Comparison of ENCODE assay signal across 1 cellular context in genomic region chr6:36820700-36821580, GRCh38.
TF ChIP-seq lines count a peak whose summit lies in the region.

No MANE protein-coding gene starts in this region.

TF ChIP-seq in K562, 482 proteins besides CTCF, POLR2A, EP300 and RAD21 (continued from another document and continues in another):
- TF ChIP-seq LARP7 (IDR thresholded peaks at IDR 0.05) = peak; percentile 76; the same call in 1 of the 2 replicates
- TF ChIP-seq FOXK1 (CRISPR knock-in tag; IDR thresholded peaks at IDR 0.05; ENCODE audit: borderline replicate concordance) = no peak
- 0 out of 2 replicates have a peak, but pooled peaks have one; percentile 51 for TF ChIP-seq ZNF398 (CRISPR knock-in tag; IDR thresholded peaks at IDR 0.05)
- no peak for TF ChIP-seq ARHGAP35 (IDR thresholded peaks at IDR 0.05; ENCODE audit: partially characterized antibody)
- TF ChIP-seq PTRF (tag; IDR thresholded peaks at IDR 0.05) = peak; percentile 71
- TF ChIP-seq ZNF639 (CRISPR knock-in tag; conservative IDR thresholded peaks at IDR 0.05 in 1 of 2, IDR thresholded peaks at IDR 0.05 in 1 of 2) = peak in 1 of 2 experiments; percentile 87; a peak in 2 of 4 replicates
- TF ChIP-seq MCM3 (IDR thresholded peaks at IDR 0.05) = no peak
- TF ChIP-seq ARID3B (CRISPR knock-in tag; IDR thresholded peaks at IDR 0.05; ENCODE audit: borderline replicate concordance) = no peak
- no peak for TF ChIP-seq NFIX (CRISPR knock-in tag; IDR thresholded peaks at IDR 0.05; ENCODE audit: low read depth)
- TF ChIP-seq SRSF7 (optimal IDR thresholded peaks at IDR 0.05; ENCODE audit: low read depth, low read length) = no peak
- no peak for TF ChIP-seq POLR2H (tag; IDR thresholded peaks at IDR 0.05; ENCODE audit: low read depth)
- TF ChIP-seq ID3 (CRISPR knock-in tag; IDR thresholded peaks at IDR 0.05) = no peak
- TF ChIP-seq ID3 (tag; IDR thresholded peaks at IDR 0.05) = peak; percentile 50; the same call in 1 of the 2 replicates
- TF ChIP-seq FOXJ3 (CRISPR knock-in tag; IDR thresholded peaks at IDR 0.05) = no peak
- no peak for TF ChIP-seq ZMIZ1 (IDR thresholded peaks at IDR 0.05; ENCODE audit: low read depth in 2 of 2, low read length in 2 of 2)
- no peak for TF ChIP-seq NELFE (IDR thresholded peaks at IDR 0.05; ENCODE audit: insufficient read depth, insufficient read length)
- no peak for TF ChIP-seq IRF1 (CRISPR knock-in tag; IDR thresholded peaks at IDR 0.05; ENCODE audit: borderline replicate concordance)
- TF ChIP-seq SP2 (IDR thresholded peaks at IDR 0.05; ENCODE audit: extremely low read depth, low read depth, low read length, poor library complexity, severe bottlenecking) = no peak
- TF ChIP-seq SAFB2 (IDR thresholded peaks at IDR 0.05; ENCODE audit: borderline replicate concordance, low read depth, low read length, severe bottlenecking) = no peak
- TF ChIP-seq HMGN3 (IDR thresholded peaks at IDR 0.05; ENCODE audit: borderline replicate concordance, extremely low read depth, insufficient read length, low read depth, low read length) = no peak
- no peak for TF ChIP-seq PREB (CRISPR knock-in tag; IDR thresholded peaks at IDR 0.05)
- peak; percentile 84 for TF ChIP-seq ZNF668 (CRISPR knock-in tag; IDR thresholded peaks at IDR 0.05)
- TF ChIP-seq BRF1 (IDR thresholded peaks at IDR 0.05; ENCODE audit: borderline replicate concordance, extremely low read depth, insufficient read length) = no peak
- TF ChIP-seq CBFA2T2 (conservative IDR thresholded peaks at IDR 0.05) = no peak
- TF ChIP-seq MBD2 (IDR thresholded peaks at IDR 0.05; ENCODE audit: borderline replicate concordance, low read depth) = no peak
- no peak for TF ChIP-seq HDAC6 (IDR thresholded peaks at IDR 0.05; ENCODE audit: low read depth, low read length)
- no peak; the same call in 1 of the 2 replicates for TF ChIP-seq ZBTB7A (IDR thresholded peaks at IDR 0.05; ENCODE audit: borderline replicate concordance, control insufficient read depth, low read depth, low read length)
- TF ChIP-seq C11orf30 (IDR thresholded peaks at IDR 0.05; ENCODE audit: low read depth) = no peak
- peak in 1 of 2 experiments; percentile 35; a peak in 2 of 4 replicates for TF ChIP-seq MNT (conservative IDR thresholded peaks at IDR 0.05)
- TF ChIP-seq PHF8 (IDR thresholded peaks at IDR 0.05; ENCODE audit: borderline replicate concordance, low read length) = peak; percentile 54; the same call in 1 of the 2 replicates
- no peak for TF ChIP-seq CCNT2 (IDR thresholded peaks at IDR 0.05; ENCODE audit: borderline replicate concordance, extremely low read depth, insufficient read length, low read depth, low read length)
- no peak for TF ChIP-seq ARID3A (IDR thresholded peaks at IDR 0.05; ENCODE audit: borderline replicate concordance, low read depth, low read length)
- 0 out of 4 replicates have a peak, but pooled peaks of 1 of the 2 experiments have one; percentile 29 for TF ChIP-seq TBL1XR1 (IDR thresholded peaks at IDR 0.05; ENCODE audit: low read length in 2 of 2)
- peak; percentile 51; the same call in 1 of the 2 replicates for TF ChIP-seq PTTG1 (tag; IDR thresholded peaks at IDR 0.05; ENCODE audit: low read depth)
- no peak for TF ChIP-seq TFAM (CRISPR knock-in tag; conservative IDR thresholded peaks at IDR 0.05)
- no peak for TF ChIP-seq CBX2 (IDR thresholded peaks at IDR 0.05; ENCODE audit: insufficient read depth, low read length, poor library complexity, severe bottlenecking)
- peak; percentile 84; the same call in 1 of the 2 replicates for TF ChIP-seq KAT7 (CRISPR knock-in tag; IDR thresholded peaks at IDR 0.05; ENCODE audit: borderline replicate concordance)
- no peak for TF ChIP-seq FOXA1 (IDR thresholded peaks at IDR 0.05; ENCODE audit: borderline replicate concordance)
- TF ChIP-seq ZNF512 (tag; IDR thresholded peaks at IDR 0.05) = no peak
- peak; percentile 40; the same call in 1 of the 2 replicates for TF ChIP-seq HDAC8 (tag; IDR thresholded peaks at IDR 0.05)
- no peak for TF ChIP-seq CREBBP (IDR thresholded peaks at IDR 0.05; ENCODE audit: low read depth, low read length)
- peak; percentile 40; the same call in 1 of the 2 replicates for TF ChIP-seq BHLHE40 (IDR thresholded peaks at IDR 0.05; ENCODE audit: low read length)
- TF ChIP-seq MYBL2 (IDR thresholded peaks at IDR 0.05; ENCODE audit: low read depth) = no peak
- no peak for TF ChIP-seq MYBL2 (CRISPR knock-in tag; IDR thresholded peaks at IDR 0.05; ENCODE audit: borderline replicate concordance)
- TF ChIP-seq ZNF3 (CRISPR knock-in tag; IDR thresholded peaks at IDR 0.05) = no peak
- peak; percentile 12 for TF ChIP-seq FOS (IDR thresholded peaks at IDR 0.05; ENCODE audit: extremely low read depth, insufficient read length)
- TF ChIP-seq NFE2L1 (tag; IDR thresholded peaks at IDR 0.05; ENCODE audit: borderline replicate concordance, low read depth) = no peak
- TF ChIP-seq NFRKB (IDR thresholded peaks at IDR 0.05; ENCODE audit: low read depth) = peak; percentile 90
- TF ChIP-seq ZEB2 (IDR thresholded peaks at IDR 0.05) = peak; percentile 88
- TF ChIP-seq RBFOX2 (IDR thresholded peaks at IDR 0.05; ENCODE audit: low read depth, low read length) = peak; percentile 30; the same call in 1 of the 2 replicates
- no peak; the same call in 1 of the 2 replicates for TF ChIP-seq LCOR (CRISPR knock-in tag; IDR thresholded peaks at IDR 0.05)
- TF ChIP-seq SAP30 (IDR thresholded peaks at IDR 0.05; ENCODE audit: borderline replicate concordance, insufficient read depth, low read depth, low read length, poor library complexity, severe bottlenecking) = no peak
- TF ChIP-seq THRAP3 (IDR thresholded peaks at IDR 0.05; ENCODE audit: borderline replicate concordance) = no peak
- TF ChIP-seq MTA2 (IDR thresholded peaks at IDR 0.05; ENCODE audit: low read depth) = peak; percentile 45; the same call in 1 of the 2 replicates
